ENCODE assay signal across 18 cellular contexts in the genomic region with DNA sequence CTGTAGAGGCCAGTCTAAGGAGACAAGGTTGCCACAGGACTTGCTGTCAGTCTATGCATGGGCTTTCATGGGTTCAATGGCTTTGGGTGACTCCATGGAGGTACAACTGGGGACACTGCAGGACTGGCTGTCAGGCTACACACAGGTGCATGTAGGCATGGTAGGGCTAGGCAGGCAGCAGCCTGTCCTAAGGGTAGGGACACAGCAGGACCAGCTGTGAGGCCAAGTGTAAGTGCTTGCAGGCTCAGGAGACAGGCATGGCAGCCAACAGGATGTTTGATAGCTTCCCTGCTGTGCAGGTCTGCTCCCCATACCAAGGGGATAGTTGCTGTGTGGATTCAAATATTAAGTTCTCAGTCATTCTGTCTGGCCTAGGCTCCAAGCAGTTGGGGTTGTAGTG.
"Had no signal": no experiment of that assay in that cellular context is flagged by ENCODE, and none has a peak within 500 bp of the region (broad histone marks: within the 10 kb centered on the region; RNA-seq: fewer than 3 reads in every experiment).

No MANE protein-coding gene starts in this region.

- H3K36me3 ChIP-seq: lower lobe of right lung, neutrophil, right lobe of liver, tibial artery had no signal

- H3K27ac Mint-ChIP-seq: effector memory CD8-positive, alpha-beta T cell; natural killer cell; progenitor cell of endocrine pancreas; type B pancreatic cell had no signal

- H3K4me1 Mint-ChIP-seq: natural killer cell had no signal

- H3K4me3 Mint-ChIP-seq: effector memory CD8-positive, alpha-beta T cell; natural killer cell; type B pancreatic cell had no signal

- H3K27me3 Mint-ChIP-seq: progenitor cell of endocrine pancreas, type B pancreatic cell had no signal

- H3K27me3 ChIP-seq: neutrophil, right lobe of liver, testis, tibial artery had no signal

- H3K9me3 ChIP-seq: neutrophil, right lobe of liver, testis had no signal

- H3K4me3 ChIP-seq: lower lobe of right lung, right lobe of liver, testis, tibial artery had no signal

- H3K27ac ChIP-seq: lower lobe of right lung, neutrophil, parathyroid adenoma, right lobe of liver, testis, tibial artery had no signal

- H3K9ac ChIP-seq: parathyroid adenoma had no signal

- H3K36me3 Mint-ChIP-seq: type B pancreatic cell had no signal

- ATAC-seq: effector memory CD8-positive, alpha-beta T cell; left ventricle myocardium superior; lower lobe of right lung; natural killer cell had no signal

- H3K4me1 ChIP-seq: lower lobe of right lung, parathyroid adenoma, right lobe of liver, testis, tibial artery had no signal

- H3K79me2 ChIP-seq: parathyroid adenoma had no signal

- DNase-seq: cortex of kidney; effector memory CD8-positive, alpha-beta T cell; hypothalamus; left ventricle myocardium superior; lower lobe of right lung; natural killer cell; right lobe of liver; small intestine; stimulated activated CD4-positive, alpha-beta T cell treated with anti-CD3 and anti-CD28 coated beads, Interleukin-15, amount 100 ng/mL, for 24 hours; stimulated activated CD4-positive, alpha-beta T cell treated with anti-CD3 and anti-CD28 coated beads, Interleukin-2, amount 100 ng/mL, for 48 hours; stimulated activated naive CD4-positive, alpha-beta T cell; substantia nigra; testis; tibial artery had no signal
